8 cellular contexts compared by ENCODE assay signal in genomic region chr2:238158807-238159539, GRCh38. TPM values are rescaled to one million over a fixed set of nuclear protein-coding genes. Genes with fewer than 3 reads are reported as not detected.
DNase-seq lines count a peak whose midpoint lies in the region; ATAC-seq and TF ChIP-seq lines count a peak whose summit lies in the region.

A gene with protein sequence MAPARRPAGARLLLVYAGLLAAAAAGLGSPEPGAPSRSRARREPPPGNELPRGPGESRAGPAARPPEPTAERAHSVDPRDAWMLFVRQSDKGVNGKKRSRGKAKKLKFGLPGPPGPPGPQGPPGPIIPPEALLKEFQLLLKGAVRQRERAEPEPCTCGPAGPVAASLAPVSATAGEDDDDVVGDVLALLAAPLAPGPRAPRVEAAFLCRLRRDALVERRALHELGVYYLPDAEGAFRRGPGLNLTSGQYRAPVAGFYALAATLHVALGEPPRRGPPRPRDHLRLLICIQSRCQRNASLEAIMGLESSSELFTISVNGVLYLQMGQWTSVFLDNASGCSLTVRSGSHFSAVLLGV (plus strand): TSS chr2:238158970. CDS start chr2:238159008, 38 bp downstream.

- H3K27ac ChIP-seq in RWPE2 (ENCODE audit: poor library complexity, severe bottlenecking) (no peak within 1 kb of the TSS), ascending aorta (no peak within 1 kb of the TSS), iPS-18a (ENCODE audit: low read length) (no peak within 1 kb of the TSS)

- H3K36me3 ChIP-seq in RWPE2 (ENCODE audit: low read depth) (no peaks in the 10 kb centered on the region), ascending aorta (no peaks in the 10 kb centered on the region), iPS-18a (ENCODE audit: control insufficient read depth, low read depth, low read length) (no peaks in the 10 kb centered on the region)

- CTCF ChIA-PET in HEK293T (lab: Yijun Ruan, JAX): interaction anchor here (1.1 to 1.3 kb wide), 2 partner anchors 10 to 105 kb away, joined by 4 to 6 read pairs; no protein-coding TSS in a partner anchor

- intact Hi-C loops in ascending aorta (cut with DNase I): no loop called here

- H3K27me3 ChIP-seq in RWPE2 (ENCODE audit: insufficient read depth, poor library complexity, severe bottlenecking): peaks cover 8% of the 10 kb centered on the region
- peaks cover under 1% of the 10 kb centered on the region for H3K27me3 ChIP-seq in ascending aorta
- peaks cover 51% of the 10 kb centered on the region for H3K27me3 ChIP-seq in iPS-18a (ENCODE audit: control insufficient read depth, insufficient read depth, low read length)

- H3K9ac ChIP-seq in iPS-18a (ENCODE audit: low read length): no peak within 1 kb of the TSS

- H3K9me3 ChIP-seq in RWPE2 (ENCODE audit: severe bottlenecking) (no peaks in the 10 kb centered on the region), ascending aorta (no peaks in the 10 kb centered on the region), iPS-18a (ENCODE audit: control insufficient read depth, low read depth, low read length) (no peaks in the 10 kb centered on the region)

- POLR2A ChIA-PET in HEK293T (lab: Yijun Ruan, JAX): interaction anchor here (1.0 to 1.2 kb wide), 2 partner anchors 9 to 11 kb away, joined by 3 to 5 read pairs; no protein-coding TSS in a partner anchor

- peak; percentile 43 for ATAC-seq in RWPE2 (ENCODE audit: low read depth)

- DNase-seq in DMS153 (lab: John Stamatoyannopoulos, UW) (peak; percentile 35), HEK293T (ENCODE audit: extremely low spot score) (peak; percentile 79), RWPE2 (ENCODE audit: low spot score) (no peak), ascending aorta (ENCODE audit: low spot score in 2 of 2) (no peak), NCI-H128 (lab: John Stamatoyannopoulos, UW; ENCODE audit: unreplicated experiment) (no peak), NCI-H2107 (lab: John Stamatoyannopoulos, UW) (no peak)
- peak; percentile 23 to 40 (median 31) for DNase-seq in stimulated activated CD4-positive, alpha-beta T cell treated with anti-CD3 and anti-CD28 coated beads, Interleukin-1b, Interleukin-23, amount 100 ng/mL, for 24 hours (ENCODE audit: low read depth in 4 of 4, low spot score in 1 of 4)

- peak; percentile 71 for TF ChIP-seq CTCF in RWPE2 (IDR thresholded peaks at IDR 0.05; ENCODE audit: poor library complexity, severe bottlenecking)
- peak in 2 of 3 experiments; percentile 55 to 77 for TF ChIP-seq CTCF in ascending aorta (IDR thresholded peaks at IDR 0.05)

- H3K4me1 ChIP-seq in RWPE2 (ENCODE audit: insufficient read depth, poor library complexity, severe bottlenecking) (peaks cover 3% of the 10 kb centered on the region), ascending aorta (peaks cover 5 to 7% of the 10 kb centered on the region in 2 donors), iPS-18a (ENCODE audit: control insufficient read depth, low read depth, low read length) (no peaks in the 10 kb centered on the region)

- H3K4me3 ChIP-seq in RWPE2 (ENCODE audit: severe bottlenecking) (peak within 1 kb of the TSS; percentile 86), ascending aorta (peak within 1 kb of the TSS; percentile 47 to 52), iPS-18a (ENCODE audit: low read length) (peak within 1 kb of the TSS; percentile 66)

TF ChIP-seq in HEK293T, 16 proteins besides CTCF, POLR2A, EP300 and RAD21:
- TF ChIP-seq ZNF384 (IDR thresholded peaks at IDR 0.05): no peak
- TF ChIP-seq FOXM1 (IDR thresholded peaks at IDR 0.05; ENCODE audit: borderline replicate concordance): 0 out of 2 replicates have a peak, but pooled peaks have one; percentile 17
- TF ChIP-seq FOXK2 (IDR thresholded peaks at IDR 0.05): no peak
- TF ChIP-seq NFRKB (IDR thresholded peaks at IDR 0.05): no peak

RNA-seq across cellular contexts. Expression of the gene that starts here (rescaled TPM):
- total RNA-seq in ascending aorta: 3.3 TPM

Comparison
In these comparisons a context has a peak if more than half of its experiments do, and no peak if none do; other contexts are left out.
1. DNase-seq: peak in DMS153 (single experiment), HEK293T (single experiment) and stimulated activated CD4-positive, alpha-beta T cell treated with anti-CD3 and anti-CD28 coated beads, Interleukin-1b, Interleukin-23, amount 100 ng/mL, for 24 hours (4 of 4); none in RWPE2 (single experiment), ascending aorta (0 of 2), NCI-H128 (single experiment) and NCI-H2107 (single experiment).
2. Peak in every context shown above with its lines, with median percentiles within 50 percentile points of each other: H3K4me3 ChIP-seq.